ENCODE assay signal across 25 cellular contexts in genomic region chr14:97061714-97062113, GRCh38.
"Had no signal": no experiment of that assay in that cellular context is flagged by ENCODE, and none has a peak within 500 bp of the region (broad histone marks: within the 10 kb centered on the region; RNA-seq: fewer than 3 reads in every experiment).

No MANE protein-coding gene starts in this region.

- H3K4me3 Mint-ChIP-seq: natural killer cell; nephron; neural progenitor cell; stimulated activated effector memory CD8-positive, alpha-beta T cell treated with anti-CD3 and anti-CD28 coated beads, Interleukin-12 subunit alpha, Interleukin-12 subunit beta, amount 100 ng/mL, for 72 hours; stimulated activated naive CD8-positive, alpha-beta T cell treated with anti-CD3 and anti-CD28 coated beads, Interleukin-15, amount 100 ng/mL, for 72 hours; type B pancreatic cell had no signal

- H3K4me1 ChIP-seq: parathyroid adenoma, psoas muscle, right lobe of liver, sigmoid colon, suprapubic skin, testis, tibial artery, transverse colon, vagina had no signal

- H3K27ac Mint-ChIP-seq: natural killer cell; nephron; neural progenitor cell; progenitor cell of endocrine pancreas; stimulated activated effector memory CD8-positive, alpha-beta T cell treated with anti-CD3 and anti-CD28 coated beads, Interleukin-12 subunit alpha, Interleukin-12 subunit beta, amount 100 ng/mL, for 72 hours; stimulated activated naive CD8-positive, alpha-beta T cell treated with anti-CD3 and anti-CD28 coated beads, Interleukin-15, amount 100 ng/mL, for 72 hours; type B pancreatic cell had no signal

- H3K36me3 ChIP-seq: neural progenitor cell, ovary, right lobe of liver, sigmoid colon, suprapubic skin, tibial artery, transverse colon, vagina had no signal

- H3K9me3 ChIP-seq: ovary, psoas muscle, right lobe of liver, suprapubic skin, testis, tibial artery, transverse colon, vagina had no signal

- H3K27ac ChIP-seq: neural progenitor cell, ovary, parathyroid adenoma, psoas muscle, right lobe of liver, sigmoid colon, suprapubic skin, testis, tibial artery, transverse colon, vagina had no signal

- H3K27me3 Mint-ChIP-seq: stimulated activated naive CD8-positive, alpha-beta T cell treated with anti-CD3 and anti-CD28 coated beads, Interleukin-15, amount 100 ng/mL, for 72 hours had no signal

- H3K27me3 ChIP-seq: neural progenitor cell, ovary, right lobe of liver, testis, tibial artery, transverse colon, vagina had no signal

- H3K4me3 ChIP-seq: neural progenitor cell, ovary, psoas muscle, right lobe of liver, sigmoid colon, suprapubic skin, testis, tibial artery, transverse colon, vagina had no signal

- ATAC-seq: natural killer cell; psoas muscle; stimulated activated effector memory CD8-positive, alpha-beta T cell treated with anti-CD3 and anti-CD28 coated beads, Interleukin-12 subunit alpha, Interleukin-12 subunit beta, amount 100 ng/mL, for 72 hours; stimulated activated naive CD8-positive, alpha-beta T cell treated with anti-CD3 and anti-CD28 coated beads, Interleukin-15, amount 100 ng/mL, for 72 hours; stimulated activated naive CD8-positive, alpha-beta T cell treated with anti-CD3 and anti-CD28 coated beads, Interleukin-15, Interleukin-2, amounts not matched to agents 100 U/mL and 50 U/mL, for 24 hours had no signal

- H3K9me3 Mint-ChIP-seq: natural killer cell; nephron; stimulated activated effector memory CD8-positive, alpha-beta T cell treated with anti-CD3 and anti-CD28 coated beads, Interleukin-12 subunit alpha, Interleukin-12 subunit beta, amount 100 ng/mL, for 72 hours; stimulated activated naive CD8-positive, alpha-beta T cell treated with anti-CD3 and anti-CD28 coated beads, Interleukin-15, amount 100 ng/mL, for 72 hours; type B pancreatic cell had no signal

- DNase-seq: natural killer cell; occipital lobe; ovary; psoas muscle; right lobe of liver; sigmoid colon; small intestine; stimulated activated CD4-positive, alpha-beta T cell treated with anti-CD3 and anti-CD28 coated beads, Interleukin-15, amount 100 ng/mL, for 24 hours; stimulated activated CD4-positive, alpha-beta T cell treated with anti-CD3 and anti-CD28 coated beads, Interleukin-2, amount 100 ng/mL, for 24 hours; stimulated activated CD4-positive, alpha-beta T cell treated with anti-CD3 and anti-CD28 coated beads, Interleukin-2, amount 100 ng/mL, for 48 hours; stimulated activated CD4-positive, alpha-beta T cell treated with anti-CD3 and anti-CD28 coated beads, Interleukin-4, amount 100 ng/mL, for 24 hours; stimulated activated naive CD4-positive, alpha-beta T cell; stimulated activated naive CD8-positive, alpha-beta T cell treated with anti-CD3 and anti-CD28 coated beads, Interleukin-15, amount 100 ng/mL, for 72 hours; stimulated activated naive CD8-positive, alpha-beta T cell treated with anti-CD3 and anti-CD28 coated beads, Interleukin-15, Interleukin-2, amounts not matched to agents 100 U/mL and 50 U/mL, for 24 hours had no signal

- H3K4me1 Mint-ChIP-seq: natural killer cell, nephron had no signal

- H3K36me3 Mint-ChIP-seq: natural killer cell; neural progenitor cell; stimulated activated effector memory CD8-positive, alpha-beta T cell treated with anti-CD3 and anti-CD28 coated beads, Interleukin-12 subunit alpha, Interleukin-12 subunit beta, amount 100 ng/mL, for 72 hours; type B pancreatic cell had no signal
